In the genomic region with DNA sequence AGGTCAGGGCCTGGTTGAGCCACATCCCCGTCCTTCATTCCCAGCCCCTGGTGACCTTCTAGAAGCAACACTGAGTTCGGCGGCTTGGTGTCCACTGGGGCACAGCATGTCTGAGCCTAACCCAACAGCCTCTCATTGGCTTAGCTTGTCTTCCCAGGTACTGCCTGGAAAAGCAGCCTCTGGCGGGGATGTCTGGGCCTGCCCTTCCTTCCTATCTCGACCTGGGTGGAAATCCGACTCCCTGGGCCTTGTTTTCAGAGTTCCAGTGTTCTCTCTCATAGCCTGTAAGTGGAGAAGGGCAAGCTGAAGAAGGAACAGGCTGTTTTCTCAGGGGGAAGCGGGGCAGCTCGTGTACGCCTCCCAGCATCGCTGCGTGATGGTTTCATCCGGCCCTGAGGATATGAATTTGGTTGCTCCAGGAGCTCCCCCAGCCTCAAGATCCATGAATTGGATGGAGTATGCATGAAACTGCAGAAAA, we compare ENCODE assay signal across 10 cellular contexts.
DNase-seq lines count a peak whose midpoint lies in the region; ATAC-seq and TF ChIP-seq lines count a peak whose summit lies in the region.
"Had no signal": no experiment of that assay in that cellular context is flagged by ENCODE, and none has a peak within 500 bp of the region (broad histone marks: within the 10 kb centered on the region; RNA-seq: fewer than 3 reads in every experiment).

No MANE protein-coding gene starts in this region.

- peak overlapping the region; percentile 94 for H3K27ac Mint-ChIP-seq in T-helper 1 cell treated with Interleukin-12 subunit alpha and Interleukin-12 subunit beta and Interleukin-4 antibody, amounts not matched to agents 30 μg/mL and 1 μg/mL, for 36 hours
- H3K27ac Mint-ChIP-seq in T-cell = peak overlapping the region; percentile 92 to 97

- H3K4me2 ChIP-seq in GM23248 (ENCODE audit: unreplicated experiment) = no peak overlapping the region

- H3K9me3 ChIP-seq in iPS-20b (ENCODE audit: insufficient read depth, low read depth, low read length) (no peaks in the 10 kb centered on the region), subcutaneous abdominal adipose tissue (ENCODE audit: control insufficient read depth in 5 of 5, low read length in 5 of 5) (no peaks in the 10 kb centered on the region), GM23248 (ENCODE audit: low read depth) (no peaks in the 10 kb centered on the region)

- H3K36me3 Mint-ChIP-seq in T-helper 1 cell treated with Interleukin-12 subunit alpha and Interleukin-12 subunit beta and Interleukin-4 antibody, amounts not matched to agents 30 μg/mL and 1 μg/mL, for 36 hours (ENCODE audit: low read depth) = peaks cover 7% of the 10 kb centered on the region
- H3K36me3 Mint-ChIP-seq in T-cell = no peaks in the 10 kb centered on the region
- H3K36me3 Mint-ChIP-seq: activated naive CD4-positive, alpha-beta T cell treated with anti-CD3 and anti-CD28 coated beads, Interleukin-2, amount 50 U/mL, for 24 hours had no signal

- ATAC-seq in T-cell (replicated peaks in 1 of 4) (no peak), HG03280 (IDR thresholded peaks at IDR 0.05; ENCODE audit: unreplicated experiment) (no peak)

- no peaks in the 10 kb centered on the region for H3K9me2 ChIP-seq in GM23248 (ENCODE audit: insufficient read depth)

- DNase-seq in T-helper 1 cell = no peak
- DNase-seq in T-cell = no peak
- no peak for DNase-seq in GM23248
- no peak for DNase-seq in GM13976 (ENCODE audit: low spot score)
- DNase-seq: Calu3 had no signal

- in situ Hi-C loops in GM23248 (cut with MboI) = loop anchor here (10.0 to 25.0 kb wide), 3 partner anchors 239 to 358 kb away; a partner anchor contains a TSS
- in situ Hi-C loops in GM13976 (cut with MboI; ENCODE audit: low sequenced_read_pairs, unreplicated experiment) = loop anchor here (25.0 kb wide), 2 partner anchors 111 to 239 kb away; a partner anchor contains a TSS

- no peaks in the 10 kb centered on the region for H3K36me3 ChIP-seq in iPS-20b (ENCODE audit: insufficient read depth, low read depth, low read length)
- no peaks in the 10 kb centered on the region for H3K36me3 ChIP-seq in subcutaneous abdominal adipose tissue (ENCODE audit: control insufficient read depth in 5 of 5, insufficient read depth in 5 of 5, low read length in 5 of 5)
- H3K36me3 ChIP-seq in GM23248 (ENCODE audit: low read depth) = no peaks in the 10 kb centered on the region

- no peaks in the 10 kb centered on the region for H3K9me3 Mint-ChIP-seq in T-helper 1 cell treated with Interleukin-12 subunit alpha and Interleukin-12 subunit beta and Interleukin-4 antibody, amounts not matched to agents 30 μg/mL and 1 μg/mL, for 36 hours
- no peaks in the 10 kb centered on the region for H3K9me3 Mint-ChIP-seq in T-cell
- H3K9me3 Mint-ChIP-seq: activated naive CD4-positive, alpha-beta T cell treated with anti-CD3 and anti-CD28 coated beads, Interleukin-2, amount 50 U/mL, for 24 hours had no signal

- no peaks in the 10 kb centered on the region for H4K20me1 ChIP-seq in GM23248 (ENCODE audit: insufficient read depth)

- H3K27me3 Mint-ChIP-seq in T-helper 1 cell treated with Interleukin-12 subunit alpha and Interleukin-12 subunit beta and Interleukin-4 antibody, amounts not matched to agents 30 μg/mL and 1 μg/mL, for 36 hours (ENCODE audit: low read depth) = no peaks in the 10 kb centered on the region
- no peaks in the 10 kb centered on the region for H3K27me3 Mint-ChIP-seq in T-cell
- H3K27me3 Mint-ChIP-seq: activated naive CD4-positive, alpha-beta T cell treated with anti-CD3 and anti-CD28 coated beads, Interleukin-2, amount 50 U/mL, for 24 hours had no signal

- H3K4me3 Mint-ChIP-seq in T-helper 1 cell treated with Interleukin-12 subunit alpha and Interleukin-12 subunit beta and Interleukin-4 antibody, amounts not matched to agents 30 μg/mL and 1 μg/mL, for 36 hours = no peak overlapping the region
- H3K4me3 Mint-ChIP-seq in T-cell = no peak overlapping the region

- H3K9ac ChIP-seq in iPS-20b (ENCODE audit: low read depth, low read length) (peak overlapping the region; percentile 15; the same call in 1 of the 2 replicates), subcutaneous abdominal adipose tissue (ENCODE audit: low read length in 5 of 5) (peak overlapping the region in 2 of 5 donors; percentile 6 to 9), GM23248 (no peak overlapping the region)

- H3K4me1 ChIP-seq in iPS-20b (ENCODE audit: insufficient read depth, low read length) (peaks cover 43% of the 10 kb centered on the region), subcutaneous abdominal adipose tissue (ENCODE audit: control insufficient read depth in 5 of 5, insufficient read depth in 5 of 5, low read length in 5 of 5) (peaks cover 39 to 68% (median 57%) of the 10 kb centered on the region in 5 donors), GM23248 (ENCODE audit: insufficient read depth) (peaks cover 43% of the 10 kb centered on the region)

- H3K27me3 ChIP-seq in iPS-20b (ENCODE audit: insufficient read depth, low read length) (no peaks in the 10 kb centered on the region), subcutaneous abdominal adipose tissue (ENCODE audit: control insufficient read depth in 5 of 5, insufficient read depth in 4 of 5, low read length in 5 of 5) (no peaks in the 10 kb centered on the region), GM23248 (replicated peaks; ENCODE audit: insufficient read depth) (no peaks in the 10 kb centered on the region)

- 96 to 99% methylated on average over 12 of the region's 12 CpGs for WGBS in GM23248 (ENCODE audit: low coverage in 1 of 2, low lambda C conversion rate in 2 of 2, missing lambda C conversion rate in 2 of 2), 2 experiments

- no peaks in the 10 kb centered on the region for H3K79me2 ChIP-seq in GM23248 (ENCODE audit: insufficient read depth)

- CTCF ChIA-PET in T-cell (lab: Charles Lee) = interaction anchor here in 1 of 2 donors (0.5 kb wide), 1 partner anchor 227 kb away, joined by 3 read pairs; no protein-coding TSS in a partner anchor

- H3K27ac ChIP-seq in iPS-20b (ENCODE audit: low read length) = no peak overlapping the region
- peak overlapping the region; percentile 94 for H3K27ac ChIP-seq in subcutaneous abdominal adipose tissue (ENCODE audit: low read depth, low read length)
- H3K27ac ChIP-seq in GM23248 = no peak overlapping the region

- H3K4me1 Mint-ChIP-seq in T-helper 1 cell treated with Interleukin-12 subunit alpha and Interleukin-12 subunit beta and Interleukin-4 antibody, amounts not matched to agents 30 μg/mL and 1 μg/mL, for 36 hours (ENCODE audit: low read depth) = peaks cover 83% of the 10 kb centered on the region
- peaks cover 88 to 89% (median 89%) of the 10 kb centered on the region in 3 donors for H3K4me1 Mint-ChIP-seq in T-cell

- no peak overlapping the region for H2AFZ ChIP-seq in GM23248

- no peak for TF ChIP-seq CTCF in GM13976 (IDR thresholded peaks at IDR 0.05; ENCODE audit: borderline replicate concordance, control extremely low read depth, extremely low read depth, insufficient read depth, missing control alignments)

- H3K4me3 ChIP-seq in iPS-20b (ENCODE audit: low read length) (no peak overlapping the region), subcutaneous abdominal adipose tissue (ENCODE audit: low read depth in 1 of 5, low read length in 5 of 5) (no peak overlapping the region), GM23248 (no peak overlapping the region)

- POLR2A ChIA-PET in T-cell (lab: Charles Lee) = interaction anchor here in 1 of 2 donors (0.8 to 0.9 kb wide), 2 partner anchors 114 to 126 kb away, joined by 3 to 9 read pairs; no protein-coding TSS in a partner anchor

- H3F3A ChIP-seq in GM23248 (ENCODE audit: insufficient read depth) = peaks cover 33% of the 10 kb centered on the region
